ENCODE assay signal across 10 cellular contexts in genomic region chr16:2211923-2212347, GRCh38. TPM values are rescaled to one million over a fixed set of nuclear protein-coding genes. Genes with fewer than 3 reads are reported as not detected.
DNase-seq lines count a peak whose midpoint lies in the region; ATAC-seq and TF ChIP-seq lines count a peak whose summit lies in the region.
"Had no signal": no experiment of that assay in that cellular context is flagged by ENCODE, and none has a peak within 500 bp of the region (broad histone marks: within the 10 kb centered on the region; RNA-seq: fewer than 3 reads in every experiment).

No MANE protein-coding gene starts in this region.

- ATAC-seq in Right ventricle myocardium superior (ENCODE audit: poor library complexity) (peak; percentile 1), right cardiac atrium (no peak)

- CTCF ChIA-PET in activated CD4-positive, alpha-beta memory T cell treated with anti-CD3 and anti-CD28 coated beads for 36 hours (lab: Charles Lee) = no interaction called here

- intact Hi-C loops in Right ventricle myocardium superior (cut with DNase I) = no loop called here
- intact Hi-C loops in cardiac septum (cut with DNase I) = loop anchor here (5.0 kb wide), 1 partner anchor 40 kb away; the partner anchor contains the start of gene ECI1
- intact Hi-C loops in activated CD4-positive, alpha-beta memory T cell treated with anti-CD3 and anti-CD28 coated beads for 36 hours (cut with micrococcal nuclease) = no loop called here
- intact Hi-C loops in right cardiac atrium (cut with DNase I) = no loop called here

- H3K9me3 Mint-ChIP-seq in activated CD4-positive, alpha-beta memory T cell treated with anti-CD3 and anti-CD28 coated beads for 36 hours = no peaks in the 10 kb centered on the region
- H3K9me3 Mint-ChIP-seq in type B pancreatic cell = no peaks in the 10 kb centered on the region

- H3K27ac ChIP-seq in right cardiac atrium (ENCODE audit: low read length) (peak overlapping the region; percentile 43), substantia nigra (ENCODE audit: low read depth, low read length, poor library complexity, severe bottlenecking) (no peak overlapping the region)

- no peak overlapping the region for H3K4me3 ChIP-seq in right cardiac atrium (ENCODE audit: low read length)

- no peak for TF ChIP-seq CTCF in type B pancreatic cell (conservative IDR thresholded peaks at IDR 0.05)

- H3K4me1 ChIP-seq in right cardiac atrium (ENCODE audit: control insufficient read depth, insufficient read depth, low read length) = peaks cover 12% of the 10 kb centered on the region

- H3K4me3 Mint-ChIP-seq in activated CD4-positive, alpha-beta memory T cell treated with anti-CD3 and anti-CD28 coated beads for 36 hours = peak overlapping the region; percentile 29
- H3K4me3 Mint-ChIP-seq in type B pancreatic cell = peak overlapping the region; percentile 58

- H3K4me1 Mint-ChIP-seq in activated CD4-positive, alpha-beta memory T cell treated with anti-CD3 and anti-CD28 coated beads for 36 hours (ENCODE audit: low read depth) = peaks cover 29% of the 10 kb centered on the region
- H3K4me1 Mint-ChIP-seq in type B pancreatic cell (ENCODE audit: unreplicated experiment) = peaks cover 17% of the 10 kb centered on the region

- WGBS in right cardiac atrium = 75% methylated on average over 11 of the region's 11 CpGs

- H3K27me3 ChIP-seq in right cardiac atrium (ENCODE audit: control insufficient read depth, insufficient read depth) = no peaks in the 10 kb centered on the region

- no peak overlapping the region for H3K27ac Mint-ChIP-seq in activated CD4-positive, alpha-beta memory T cell treated with anti-CD3 and anti-CD28 coated beads for 36 hours
- no peak overlapping the region for H3K27ac Mint-ChIP-seq in type B pancreatic cell

- no peaks in the 10 kb centered on the region for H3K27me3 Mint-ChIP-seq in activated CD4-positive, alpha-beta memory T cell treated with anti-CD3 and anti-CD28 coated beads for 36 hours
- no peaks in the 10 kb centered on the region for H3K27me3 Mint-ChIP-seq in type B pancreatic cell

- H3K36me3 Mint-ChIP-seq in activated CD4-positive, alpha-beta memory T cell treated with anti-CD3 and anti-CD28 coated beads for 36 hours = peaks cover 29% of the 10 kb centered on the region
- H3K36me3 Mint-ChIP-seq in type B pancreatic cell = peaks cover 4% of the 10 kb centered on the region

- POLR2A ChIA-PET in activated CD4-positive, alpha-beta memory T cell treated with anti-CD3 and anti-CD28 coated beads for 36 hours (lab: Charles Lee) = no interaction called here

- DNase-seq in Right ventricle myocardium superior = no peak
- no peak for DNase-seq in cardiac septum (ENCODE audit: low spot score)
- no peak for DNase-seq in activated CD4-positive, alpha-beta memory T cell treated with anti-CD3 and anti-CD28 coated beads for 36 hours
- DNase-seq in right cardiac atrium = peak in 1 of 3 donors; percentile 61
- no peak for DNase-seq in type B pancreatic cell (ENCODE audit: extremely low spot score, unreplicated experiment)
- DNase-seq in NCI-H524 treated with DMSO at 0.1 percent for 48 hours (lab: John Stamatoyannopoulos, UW) = no peak
- no peak for DNase-seq in substantia nigra (lab: John Stamatoyannopoulos, UW)
- no peak for DNase-seq in inferior parietal cortex (ENCODE audit: extremely low spot score)
- DNase-seq: activated effector memory CD4-positive, alpha-beta T cell treated with Interleukin-2 at 50 U/mL for 16 hours; NCI-H510A treated with DMSO at 0.1 percent for 48 hours had no signal

- no peaks in the 10 kb centered on the region for H3K9me3 ChIP-seq in right cardiac atrium (ENCODE audit: control insufficient read depth, low read length)

RNA-seq across cellular contexts. Expression of gene BRICD5, which starts 1.3 kb away (rescaled TPM):
- total RNA-seq in Right ventricle myocardium superior (11.3 TPM), cardiac septum (7.0 TPM), right cardiac atrium (10 to 100 TPM in 1 of 4 donors, 1 to 10 TPM in 3; 6.8 to 11.0 (median 7.9) TPM), type B pancreatic cell (ENCODE audit: low replicate concordance) (8.7 and 16.6 TPM in 2 replicates)
- 1 to 10 TPM; 5.7 to 8.5 TPM for total RNA-seq in activated CD4-positive, alpha-beta memory T cell treated with anti-CD3 and anti-CD28 coated beads for 36 hours
- polyA plus RNA-seq in right cardiac atrium = 3.4 TPM

RNA-seq across cellular contexts. Expression of gene PGP, which starts 2.7 kb away (rescaled TPM):
- 34.7 TPM for total RNA-seq in Right ventricle myocardium superior
- total RNA-seq in cardiac septum = 23.4 TPM
- total RNA-seq in activated CD4-positive, alpha-beta memory T cell treated with anti-CD3 and anti-CD28 coated beads for 36 hours = 10 to 100 TPM; 19.3 to 19.5 TPM
- 10 to 100 TPM; 20.2 to 24.8 (median 21.5) TPM for total RNA-seq in right cardiac atrium
- 19.3 TPM for polyA plus RNA-seq in right cardiac atrium
- total RNA-seq in type B pancreatic cell (ENCODE audit: low replicate concordance) = 16.2 and 25.5 TPM in 2 replicates

RNA-seq across cellular contexts. Expression of gene MLST8, which starts 6.7 kb away (rescaled TPM):
- total RNA-seq in Right ventricle myocardium superior = 23.2 TPM
- total RNA-seq in cardiac septum = 26.3 TPM
- 10 to 100 TPM; 49.7 to 50.4 TPM for total RNA-seq in activated CD4-positive, alpha-beta memory T cell treated with anti-CD3 and anti-CD28 coated beads for 36 hours
- total RNA-seq in right cardiac atrium = 10 to 100 TPM; 24.2 to 29.3 (median 27.0) TPM
- 33.3 TPM for polyA plus RNA-seq in right cardiac atrium
- 44.9 and 56.8 TPM in 2 replicates for total RNA-seq in type B pancreatic cell (ENCODE audit: low replicate concordance)

RNA-seq across cellular contexts. Expression of gene E4F1, which starts 11.5 kb away (rescaled TPM):
- total RNA-seq in Right ventricle myocardium superior = 13.6 TPM
- total RNA-seq in cardiac septum = 13.7 TPM
- 10 to 100 TPM; 19.3 to 19.6 TPM for total RNA-seq in activated CD4-positive, alpha-beta memory T cell treated with anti-CD3 and anti-CD28 coated beads for 36 hours
- 10 to 100 TPM; 11.8 to 16.1 (median 14.2) TPM for total RNA-seq in right cardiac atrium
- polyA plus RNA-seq in right cardiac atrium = 13.7 TPM
- 24.9 and 30.4 TPM in 2 replicates for total RNA-seq in type B pancreatic cell (ENCODE audit: low replicate concordance)

RNA-seq across cellular contexts. Expression of gene CASKIN1, which starts 15.5 kb away (rescaled TPM):
- total RNA-seq in Right ventricle myocardium superior (5.3 TPM), cardiac septum (1.2 TPM), right cardiac atrium (10 to 100 TPM in 3 of 4 donors, 1 to 10 TPM in 1; 9.3 to 26.5 (median 12.3) TPM), type B pancreatic cell (ENCODE audit: low replicate concordance) (2.7 and 6.3 TPM in 2 replicates)
- under 1 TPM; 0.36 to 0.83 TPM for total RNA-seq in activated CD4-positive, alpha-beta memory T cell treated with anti-CD3 and anti-CD28 coated beads for 36 hours
- 9.7 TPM for polyA plus RNA-seq in right cardiac atrium
